Comparison of ENCODE assay signal across 21 cellular contexts in the genomic region with DNA sequence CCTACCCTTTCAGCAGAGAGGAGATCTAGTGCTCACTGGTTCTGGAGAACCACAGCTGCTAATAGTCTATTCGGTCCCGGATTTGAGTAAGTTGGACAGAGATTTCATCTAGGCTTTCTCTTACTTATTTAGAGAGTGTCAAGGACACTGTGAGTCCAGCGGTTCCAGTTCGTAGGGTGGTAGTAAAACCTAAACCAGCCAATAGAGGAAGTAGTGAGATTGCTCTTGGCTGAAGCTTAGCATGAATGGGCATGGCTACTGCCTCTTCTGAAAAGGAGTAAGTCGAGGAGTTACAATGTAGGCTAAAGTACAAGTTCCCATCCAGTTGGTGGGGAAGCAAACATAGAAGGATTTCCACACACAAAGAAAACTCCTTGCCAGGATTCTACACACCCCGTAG.
A peak's percentile ranks its signal among the peaks of the same experiment; 100 is the strongest.
DNase-seq lines count a peak whose midpoint lies in the region; ATAC-seq, FAIRE-seq and TF ChIP-seq lines count a peak whose summit lies in the region.
"Had no signal": no experiment of that assay in that cellular context is flagged by ENCODE, and none has a peak within 500 bp of the region (broad histone marks: within the 10 kb centered on the region; RNA-seq: fewer than 3 reads in every experiment).

No MANE protein-coding gene starts in this region.

- peak; percentile 44 for FAIRE-seq in GM12892 (lab: Jason Lieb, UNC)
- FAIRE-seq: A549, GM18507, H1 had no signal

- H3K9me3 ChIP-seq in heart left ventricle (peaks cover 0 to 12% (median 4%) of the 10 kb centered on the region in 12 donors), body of pancreas (no peaks in the 10 kb centered on the region)

- no peaks in the 10 kb centered on the region for H3K27me3 ChIP-seq in heart left ventricle
- no peaks in the 10 kb centered on the region for H3K27me3 ChIP-seq in body of pancreas

- WGBS in heart left ventricle, 4 donors: 84 to 90% (median 86%) methylated on average over 6 of the region's 6 CpGs
- WGBS in body of pancreas, 2 donors: 74 to 75% methylated on average over 6 of the region's 6 CpGs

- H3K27ac ChIP-seq in heart left ventricle (no peak overlapping the region), body of pancreas (no peak overlapping the region)
- H3K27ac ChIP-seq: A549, C4-2B, SK-N-MC had no signal

- DNase-seq in GM12892 (ENCODE audit: insufficient read length) (no peak), SW480 (ENCODE audit: low spot score) (peak; percentile 3), heart left ventricle (no peak), body of pancreas (no peak), NCI-H524 (lab: John Stamatoyannopoulos, UW) (no peak)
- DNase-seq: COR-L47, DMS153, NCI-H1417, NCI-H1930, NCI-H2171, NCI-H446 treated with DMSO at 0.1 percent for 48 hours, NCI-H748 treated with DMSO at 0.1 percent for 48 hours, T-cell, T-helper 9 cell had no signal

- TF ChIP-seq CTCF in heart left ventricle (IDR thresholded peaks at IDR 0.05) (no peak), body of pancreas (IDR thresholded peaks at IDR 0.05) (no peak)

- H3K36me3 ChIP-seq in heart left ventricle (no peaks in the 10 kb centered on the region), body of pancreas (replicated peaks in 1 of 2; ENCODE audit: insufficient read depth in 1 of 2, low read depth in 2 of 2) (no peaks in the 10 kb centered on the region)

- intact Hi-C loops in heart left ventricle (cut with DNase I) (no loop called here), body of pancreas (cut with DNase I) (no loop called here)

- TF ChIP-seq POLR2A in GM12892 (IDR thresholded peaks at IDR 0.05; ENCODE audit: low read depth, low read length) (no peak), heart left ventricle (IDR thresholded peaks at IDR 0.05) (no peak), body of pancreas (IDR thresholded peaks at IDR 0.05) (no peak)

- no peak overlapping the region for H3K4me3 ChIP-seq in heart left ventricle
- no peak overlapping the region for H3K4me3 ChIP-seq in body of pancreas
- H3K4me3 ChIP-seq: A549, SK-N-MC had no signal

- ATAC-seq in GM18868 (IDR thresholded peaks at IDR 0.05; ENCODE audit: unreplicated experiment) (peak; percentile 56), HG02852 (IDR thresholded peaks at IDR 0.05; ENCODE audit: unreplicated experiment) (peak; percentile 57), heart left ventricle (no peak), body of pancreas (no peak)
- ATAC-seq: A549, T-cell had no signal

- H3K4me1 ChIP-seq in heart left ventricle (no peaks in the 10 kb centered on the region), body of pancreas (no peaks in the 10 kb centered on the region)
- H3K4me1 ChIP-seq: A549 had no signal

Comparison
In these comparisons a context has a peak if more than half of its experiments do, and no peak if none do; other contexts are left out.
1. ATAC-seq: peak in GM18868 (single experiment) and HG02852 (single experiment); none in heart left ventricle (0 of 4) and body of pancreas (single experiment).